1 cellular context compared by ENCODE assay signal in the genomic region with DNA sequence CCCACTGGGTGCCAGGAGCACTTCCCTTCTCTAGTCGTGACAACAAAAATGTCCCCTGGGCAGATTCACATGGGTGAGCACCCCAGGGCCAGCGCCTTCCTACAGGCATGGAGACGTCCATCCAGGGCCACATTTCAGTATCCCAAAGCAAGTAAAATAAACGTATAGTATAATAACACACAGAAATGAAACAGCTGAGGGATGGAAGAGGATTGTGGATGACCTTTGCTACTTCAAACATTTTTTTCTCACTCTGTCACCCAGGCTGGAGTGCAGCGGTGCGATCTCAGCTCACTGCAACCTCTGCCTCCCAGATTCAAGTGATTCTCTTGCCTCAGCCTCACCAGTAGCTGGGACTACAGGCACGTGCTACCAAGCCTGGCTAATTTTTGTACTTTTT.
TF ChIP-seq lines count a peak whose summit lies in the region.

No MANE protein-coding gene starts in this region.

TF ChIP-seq in HepG2, 621 proteins besides CTCF, POLR2A, EP300 and RAD21:
- no peak for TF ChIP-seq XBP1 (CRISPR knock-in tag; IDR thresholded peaks at IDR 0.05)
- TF ChIP-seq NR2F1 (CRISPR knock-in tag; IDR thresholded peaks at IDR 0.05): 0 out of 4 replicates have a peak, but pooled peaks of 1 of the 2 experiments have one; percentile 25
- TF ChIP-seq ATF3 (CRISPR knock-in tag; IDR thresholded peaks at IDR 0.05): 0 out of 2 replicates have a peak, but pooled peaks have one; percentile 24
- no peak for TF ChIP-seq RORA (CRISPR knock-in tag; IDR thresholded peaks at IDR 0.05)
- peak; percentile 23; the same call in 1 of the 2 replicates for TF ChIP-seq ZNF362 (CRISPR knock-in tag; IDR thresholded peaks at IDR 0.05; ENCODE audit: borderline replicate concordance)
- no peak for TF ChIP-seq HOXA7 (CRISPR knock-in tag; IDR thresholded peaks at IDR 0.05)
- TF ChIP-seq REXO4 (CRISPR knock-in tag; IDR thresholded peaks at IDR 0.05; ENCODE audit: borderline replicate concordance): no peak
- no peak for TF ChIP-seq ZNF225 (CRISPR knock-in tag; IDR thresholded peaks at IDR 0.05)
- TF ChIP-seq FOSL2 (CRISPR knock-in tag; IDR thresholded peaks at IDR 0.05): 0 out of 2 replicates have a peak, but pooled peaks have one; percentile 11
- TF ChIP-seq TBX2 (CRISPR knock-in tag; IDR thresholded peaks at IDR 0.05; ENCODE audit: borderline replicate concordance): no peak
